7 cellular contexts compared by ENCODE assay signal in the genomic region with DNA sequence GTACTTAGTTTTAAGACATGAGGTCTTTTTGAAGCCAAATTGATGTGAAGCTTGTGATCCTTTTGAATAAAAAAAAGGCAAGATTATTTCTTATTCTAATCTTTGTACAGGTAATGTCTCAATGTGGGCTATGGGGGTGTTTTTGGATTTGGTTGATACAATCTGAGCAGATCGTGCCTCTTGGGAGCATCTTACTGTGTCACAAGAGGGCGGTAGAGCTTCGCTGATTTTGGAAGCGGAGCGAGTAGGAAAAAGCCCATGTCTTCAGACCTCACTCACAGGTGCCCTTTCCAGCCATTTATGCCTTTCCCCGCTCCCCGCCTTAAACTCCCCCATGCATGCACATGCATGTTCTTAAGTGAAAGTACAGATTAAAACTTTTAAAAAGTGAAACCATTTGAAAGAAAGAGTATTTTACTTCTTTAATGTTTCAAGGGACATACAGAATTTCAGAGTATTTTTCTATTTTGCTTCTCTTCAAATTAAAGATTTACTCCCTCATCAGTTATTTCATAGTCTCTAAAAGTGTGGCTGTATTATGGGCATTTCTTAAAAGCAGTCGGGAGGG. TPM values are rescaled to one million over a fixed set of nuclear protein-coding genes. Genes with fewer than 3 reads are reported as not detected.
DNase-seq lines count a peak whose midpoint lies in the region; ATAC-seq and TF ChIP-seq lines count a peak whose summit lies in the region.

No MANE protein-coding gene starts in this region.

- H3K27ac ChIP-seq in stomach, result no peak overlapping the region

- no peaks in the 10 kb centered on the region for H3K9me3 ChIP-seq in stomach

- peak; percentile 64 for ATAC-seq in HG03565 (IDR thresholded peaks at IDR 0.05; ENCODE audit: unreplicated experiment)
- ATAC-seq in activated CD8-positive, alpha-beta T cell treated with anti-CD3 and anti-CD28 coated beads, Interleukin-2, amount 10 ng/mL, durations not matched to agents 7 days and 5 days, result peak; percentile 86

- DNase-seq in NCI-H748 (lab: John Stamatoyannopoulos, UW; ENCODE audit: unreplicated experiment) (peak; percentile 62), epithelial cell of proximal tubule (ENCODE audit: low read depth) (peak; percentile 16), myocyte (ENCODE audit: low read depth) (peak; percentile 83), stomach (peak; percentile 63)
- DNase-seq in activated CD8-positive, alpha-beta T cell treated with anti-CD3 and anti-CD28 coated beads, Interleukin-2, amount 10 ng/mL, durations not matched to agents 7 days and 5 days, result peak; percentile 74

- H3K27ac Mint-ChIP-seq in activated CD8-positive, alpha-beta T cell treated with anti-CD3 and anti-CD28 coated beads, Interleukin-2, amount 10 ng/mL, durations not matched to agents 7 days and 5 days, result no peak overlapping the region

- intact Hi-C loops in stomach (cut with DNase I; ENCODE audit: low total_unique reads), result loop anchor here (5.0 to 10.0 kb wide), 2 partner anchors 132 to 264 kb away; no protein-coding TSS in a partner anchor

- WGBS in stomach, 5 donors, result 5 to 12% (median 7%) methylated on average over 8 of the region's 8 CpGs

- H3K4me1 ChIP-seq in stomach, result peaks cover 0 to 12% (median 0%) of the 10 kb centered on the region in 4 donors

- peaks cover 0 to 52% (median 13%) of the 10 kb centered on the region in 3 donors for H3K27me3 ChIP-seq in stomach

- no peaks in the 10 kb centered on the region for H3K4me1 Mint-ChIP-seq in activated CD8-positive, alpha-beta T cell treated with anti-CD3 and anti-CD28 coated beads, Interleukin-2, amount 10 ng/mL, durations not matched to agents 7 days and 5 days (ENCODE audit: low read depth)

- H3K4me3 Mint-ChIP-seq in activated CD8-positive, alpha-beta T cell treated with anti-CD3 and anti-CD28 coated beads, Interleukin-2, amount 10 ng/mL, durations not matched to agents 7 days and 5 days, result no peak overlapping the region

- peak; percentile 73 for TF ChIP-seq CTCF in GM12874 (IDR thresholded peaks at IDR 0.05; ENCODE audit: insufficient read depth, low read depth, low read length)
- peak; percentile 95 for TF ChIP-seq CTCF in epithelial cell of proximal tubule (conservative IDR thresholded peaks at IDR 0.05; ENCODE audit: low read depth, low read length)
- peak in 5 of 7 experiments; percentile 54 to 68 (median 64) for TF ChIP-seq CTCF in stomach (IDR thresholded peaks at IDR 0.05)

- no peak for TF ChIP-seq EP300 in stomach (IDR thresholded peaks at IDR 0.05)

- TF ChIP-seq POLR2A in stomach (IDR thresholded peaks at IDR 0.05), result no peak

- CTCF ChIA-PET in activated CD8-positive, alpha-beta T cell treated with anti-CD3 and anti-CD28 coated beads, Interleukin-2, amount 10 ng/mL, durations not matched to agents 7 days and 5 days (lab: Charles Lee), result interaction anchor here (0.6 to 3.7 kb wide), 9 partner anchors 19 to 558 kb away, joined by 3 to 40 read pairs (median 4); no protein-coding TSS in a partner anchor

- no peaks in the 10 kb centered on the region for H3K36me3 Mint-ChIP-seq in activated CD8-positive, alpha-beta T cell treated with anti-CD3 and anti-CD28 coated beads, Interleukin-2, amount 10 ng/mL, durations not matched to agents 7 days and 5 days (ENCODE audit: low read depth)

- H3K9me3 Mint-ChIP-seq in activated CD8-positive, alpha-beta T cell treated with anti-CD3 and anti-CD28 coated beads, Interleukin-2, amount 10 ng/mL, durations not matched to agents 7 days and 5 days (ENCODE audit: insufficient read depth), result no peaks in the 10 kb centered on the region

- POLR2A ChIA-PET in activated CD8-positive, alpha-beta T cell treated with anti-CD3 and anti-CD28 coated beads, Interleukin-2, amount 10 ng/mL, durations not matched to agents 7 days and 5 days (lab: Charles Lee), result no interaction called here

- no peaks in the 10 kb centered on the region for H3K36me3 ChIP-seq in stomach

- H3K4me3 ChIP-seq in epithelial cell of proximal tubule (ENCODE audit: low read depth, low read length) (no peak overlapping the region), stomach (no peak overlapping the region)

- H3K27me3 Mint-ChIP-seq in activated CD8-positive, alpha-beta T cell treated with anti-CD3 and anti-CD28 coated beads, Interleukin-2, amount 10 ng/mL, durations not matched to agents 7 days and 5 days (ENCODE audit: low read depth), result peaks cover 12% of the 10 kb centered on the region

RNA-seq across cellular contexts. Expression of a gene that starts 18.8 kb away (rescaled TPM):
- total RNA-seq in activated CD8-positive, alpha-beta T cell treated with anti-CD3 and anti-CD28 coated beads, Interleukin-2, amount 10 ng/mL, durations not matched to agents 7 days and 5 days, result not detected
- total RNA-seq in epithelial cell of proximal tubule (0.14 TPM in 1 of 2 replicates, not detected in the other), myocyte (not detected in 2 replicates), stomach (1 to 10 TPM in 1 of 5 donors, under 1 TPM in 2, not detected in 2; under 0.01 to 1.0 (median 0.92) TPM)
- polyA plus RNA-seq in myocyte (2012), result 0.14 TPM
- under 1 TPM in 2 of 3 donors, not detected in 1; 0.25 to 0.30 TPM for polyA plus RNA-seq in stomach

RNA-seq across cellular contexts. Expression of a gene that starts 20.1 kb away (rescaled TPM):
- 10 to 100 TPM; 11.9 to 16.0 TPM for total RNA-seq in activated CD8-positive, alpha-beta T cell treated with anti-CD3 and anti-CD28 coated beads, Interleukin-2, amount 10 ng/mL, durations not matched to agents 7 days and 5 days
- total RNA-seq in epithelial cell of proximal tubule (7.1 and 8.0 TPM in 2 replicates), myocyte (13.0 and 20.8 TPM in 2 replicates), stomach (10 to 100 TPM in 1 of 5 donors, 1 to 10 TPM in 3, under 1 TPM in 1; 0.58 to 15.1 (median 4.0) TPM)
- 10.0 TPM for polyA plus RNA-seq in myocyte (2012)
- polyA plus RNA-seq in stomach, result 10 to 100 TPM; 10.3 to 11.2 (median 10.7) TPM

RNA-seq across cellular contexts. Expression of a gene that starts 22.7 kb away (rescaled TPM):
- not detected for total RNA-seq in activated CD8-positive, alpha-beta T cell treated with anti-CD3 and anti-CD28 coated beads, Interleukin-2, amount 10 ng/mL, durations not matched to agents 7 days and 5 days
- total RNA-seq in epithelial cell of proximal tubule (not detected in 2 replicates), myocyte (not detected in 2 replicates), stomach (not detected)
- 0.06 TPM for polyA plus RNA-seq in myocyte (2012)
- polyA plus RNA-seq in stomach, result 1 to 10 TPM in 1 of 3 donors, under 1 TPM in 1, not detected in 1; 0.35 to 1.4 TPM

RNA-seq across cellular contexts. Expression of a gene that starts 35.6 kb away (rescaled TPM):
- total RNA-seq in activated CD8-positive, alpha-beta T cell treated with anti-CD3 and anti-CD28 coated beads, Interleukin-2, amount 10 ng/mL, durations not matched to agents 7 days and 5 days, result 10 to 100 TPM; 11.1 to 11.7 TPM
- total RNA-seq in epithelial cell of proximal tubule (9.3 and 11.3 TPM in 2 replicates), myocyte (6.2 and 6.3 TPM in 2 replicates), stomach (1 to 10 TPM in 2 of 5 donors, under 1 TPM in 2, not detected in 1; 0.87 to 6.6 (median 1.9) TPM)
- 1.8 TPM for polyA plus RNA-seq in myocyte (2012)
- polyA plus RNA-seq in stomach, result 1 to 10 TPM; 2.9 to 4.5 (median 3.8) TPM

Comparison
In these comparisons a context has a peak if more than half of its experiments do, and no peak if none do; other contexts are left out.
1. DNase-seq: peak in every context shown above with its lines; median percentile 83 in myocyte; 74 in activated CD8-positive, alpha-beta T cell treated with anti-CD3 and anti-CD28 coated beads, Interleukin-2, amount 10 ng/mL, durations not matched to agents 7 days and 5 days; 63 in stomach; 62 in NCI-H748; 16 in epithelial cell of proximal tubule.